28 cellular contexts compared by ENCODE assay signal in genomic region chr4:156456830-156457229, GRCh38.
"Had no signal": no experiment of that assay in that cellular context is flagged by ENCODE, and none has a peak within 500 bp of the region (broad histone marks: within the 10 kb centered on the region; RNA-seq: fewer than 3 reads in every experiment).

No MANE protein-coding gene starts in this region.

- H3K27ac ChIP-seq: colonic mucosa, coronary artery, dorsolateral prefrontal cortex, epithelial cell of prostate, esophagus muscularis mucosa, esophagus squamous epithelium, foreskin keratinocyte, gastrocnemius medialis, gastroesophageal sphincter, heart left ventricle, heart right ventricle had no signal

- H3K4me3 ChIP-seq: colonic mucosa, coronary artery, dorsolateral prefrontal cortex, esophagus muscularis mucosa, esophagus squamous epithelium, gastrocnemius medialis, gastroesophageal sphincter, heart left ventricle, heart right ventricle had no signal

- H3K4me1 ChIP-seq: colonic mucosa, esophagus muscularis mucosa, esophagus squamous epithelium, foreskin keratinocyte, gastrocnemius medialis, gastroesophageal sphincter, heart left ventricle, heart right ventricle had no signal

- ATAC-seq: effector memory CD8-positive, alpha-beta T cell; esophagus mucosa; foreskin keratinocyte; gastrocnemius medialis; gastroesophageal sphincter; heart left ventricle; heart right ventricle had no signal

- FAIRE-seq: colon, endometrium, endothelial cell of umbilical vein, frontal cortex had no signal

- H3K9me3 ChIP-seq: colonic mucosa, esophagus muscularis mucosa, esophagus squamous epithelium, gastrocnemius medialis, gastroesophageal sphincter, heart left ventricle had no signal

- H3K36me3 ChIP-seq: colonic mucosa, esophagus muscularis mucosa, esophagus squamous epithelium, gastrocnemius medialis, gastroesophageal sphincter, heart left ventricle, heart right ventricle had no signal

- H3K27me3 ChIP-seq: colonic mucosa, dorsolateral prefrontal cortex, esophagus muscularis mucosa, esophagus squamous epithelium, foreskin keratinocyte, gastrocnemius medialis, gastroesophageal sphincter, heart left ventricle, heart right ventricle had no signal

- DNase-seq: colonic mucosa; cortex of kidney; dermis blood vessel endothelial cell; dorsolateral prefrontal cortex; effector CD4-positive, alpha-beta T cell; effector CD8-positive, alpha-beta T cell; effector memory CD4-positive, alpha-beta T cell; effector memory CD8-positive, alpha-beta T cell; endodermal cell; erythroblast; esophagus squamous epithelium; foreskin fibroblast; foreskin keratinocyte; foreskin melanocyte; gastrocnemius medialis; glutamatergic neuron; head of caudate nucleus; heart left ventricle; heart right ventricle had no signal
